Comparison of ENCODE assay signal across 13 cellular contexts in the genomic region with DNA sequence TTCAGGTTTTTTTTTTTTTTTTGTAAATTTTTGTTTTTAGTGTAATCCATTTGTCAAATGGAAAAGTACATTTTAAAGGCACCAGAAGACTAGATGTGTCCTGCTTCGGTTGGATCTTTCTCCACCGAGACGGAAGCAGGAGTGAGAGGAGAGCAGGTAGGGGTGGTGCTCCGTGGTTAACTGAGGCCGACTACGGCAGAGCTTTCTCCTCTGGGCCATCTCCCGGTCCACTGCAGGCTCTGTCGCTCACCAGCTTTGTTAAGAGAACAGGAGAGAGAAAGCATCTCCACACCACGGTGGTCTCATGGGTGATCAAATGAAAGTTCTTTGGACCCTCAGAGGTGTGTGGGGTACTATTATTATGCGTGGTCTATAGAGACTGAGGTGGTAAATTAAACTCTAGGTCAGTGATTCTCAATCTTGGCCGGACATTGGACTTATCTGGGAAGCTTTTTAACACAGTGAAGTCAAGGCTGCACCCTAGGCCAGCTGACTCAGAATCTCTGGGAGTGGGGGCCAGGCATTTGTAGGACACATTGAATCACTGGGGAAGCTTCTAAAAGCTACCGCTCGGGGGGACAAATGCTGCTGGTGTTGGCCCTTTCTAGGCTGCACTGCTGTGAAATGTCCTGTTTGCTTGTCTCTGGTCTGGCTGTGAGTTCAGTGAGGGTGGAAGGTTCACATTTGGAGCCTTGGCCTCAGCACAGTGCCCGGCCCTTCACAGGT. TPM values are rescaled to one million over a fixed set of nuclear protein-coding genes. Genes with fewer than 3 reads are reported as not detected.
DNase-seq lines count a peak whose midpoint lies in the region; FAIRE-seq and TF ChIP-seq lines count a peak whose summit lies in the region.
"Had no signal": no experiment of that assay in that cellular context is flagged by ENCODE, and none has a peak within 500 bp of the region (broad histone marks: within the 10 kb centered on the region; RNA-seq: fewer than 3 reads in every experiment).

No MANE protein-coding gene starts in this region.

- H3K4me3 ChIP-seq in adipocyte (ENCODE audit: low read length) (peak overlapping the region; percentile 26), fibroblast of pulmonary artery (replicated peaks; ENCODE audit: low read depth, low read length) (no peak overlapping the region)
- H3K4me3 ChIP-seq: K562 had no signal

- H3K4me1 ChIP-seq in adipocyte (ENCODE audit: control insufficient read depth, insufficient read depth, low read length) = peaks cover 40% of the 10 kb centered on the region

- no peak for TF ChIP-seq POLR2A in GM12892 (IDR thresholded peaks at IDR 0.05; ENCODE audit: low read depth, low read length)

- no peaks in the 10 kb centered on the region for H3K27me3 ChIP-seq in adipocyte (replicated peaks; ENCODE audit: control insufficient read depth, insufficient read depth, low read length)

- no peaks in the 10 kb centered on the region for H3K27me3 Mint-ChIP-seq in neural crest cell (ENCODE audit: low read depth)
- H3K27me3 Mint-ChIP-seq in type B pancreatic cell = no peaks in the 10 kb centered on the region

- H3K36me3 Mint-ChIP-seq in neural crest cell (ENCODE audit: low read depth) = no peaks in the 10 kb centered on the region
- no peaks in the 10 kb centered on the region for H3K36me3 Mint-ChIP-seq in type B pancreatic cell

- H3K9me3 Mint-ChIP-seq in neural crest cell (no peaks in the 10 kb centered on the region), type B pancreatic cell (no peaks in the 10 kb centered on the region)

- no peak overlapping the region for H3K27ac Mint-ChIP-seq in neural crest cell (ENCODE audit: unreplicated experiment)
- peak overlapping the region; percentile 76 for H3K27ac Mint-ChIP-seq in type B pancreatic cell

- no peak for FAIRE-seq in GM12892 (lab: Jason Lieb, UNC)
- FAIRE-seq: K562, keratinocyte had no signal

- DNase-seq in adipocyte (ENCODE audit: low read depth) (no peak), fibroblast of pulmonary artery (ENCODE audit: low read depth) (peak; percentile 46), neural crest cell (ENCODE audit: low read depth, low spot score) (no peak), type B pancreatic cell (ENCODE audit: extremely low spot score, unreplicated experiment) (no peak), amniotic stem cell (lab: John Stamatoyannopoulos, UW) (no peak), GM12892 (ENCODE audit: insufficient read length) (no peak), GM19238 (ENCODE audit: insufficient read length, low spot score) (no peak), NCI-H1436 treated with DMSO at 0.1 percent for 48 hours (lab: John Stamatoyannopoulos, UW) (no peak)
- DNase-seq: activated CD4-positive, CD25-positive, alpha-beta regulatory T cell; activated effector memory CD4-positive, alpha-beta T cell treated with Interleukin-2 at 50 U/mL for 16 hours; NCI-H226 had no signal

- no peaks in the 10 kb centered on the region for H3K9me3 ChIP-seq in adipocyte (ENCODE audit: control insufficient read depth, low read length)

- H3K9ac ChIP-seq in adipocyte (ENCODE audit: low read length) = peak overlapping the region; percentile 44

- no peaks in the 10 kb centered on the region for H3K36me3 ChIP-seq in adipocyte (ENCODE audit: control insufficient read depth, insufficient read depth, low read length, severe bottlenecking)

- no peak for TF ChIP-seq CTCF in fibroblast of pulmonary artery (IDR thresholded peaks at IDR 0.05; ENCODE audit: low read length, missing control alignments)
- no peak for TF ChIP-seq CTCF in neural crest cell (conservative IDR thresholded peaks at IDR 0.05)
- TF ChIP-seq CTCF in type B pancreatic cell (conservative IDR thresholded peaks at IDR 0.05) = no peak

- peak overlapping the region; percentile 17 for H3K4me3 Mint-ChIP-seq in neural crest cell
- no peak overlapping the region for H3K4me3 Mint-ChIP-seq in type B pancreatic cell

- H3K4me1 Mint-ChIP-seq in neural crest cell (peaks cover 50% of the 10 kb centered on the region), type B pancreatic cell (ENCODE audit: unreplicated experiment) (peaks cover 73% of the 10 kb centered on the region)

RNA-seq across cellular contexts. Expression of a gene that starts 25.0 kb away (rescaled TPM):
- total RNA-seq in neural crest cell = 0.14 and 0.45 TPM in 2 replicates
- 3.2 and 6.4 TPM in 2 replicates for total RNA-seq in type B pancreatic cell (ENCODE audit: low replicate concordance)
- polyA plus RNA-seq in GM12892 (2012; ENCODE audit: missing spikeins) = 0.55 TPM
- total RNA-seq: K562 had no signal
